8 cellular contexts compared by ENCODE assay signal in genomic region chr12:108884116-108885012, GRCh38. TPM values are rescaled to one million over a fixed set of nuclear protein-coding genes. Genes with fewer than 3 reads are reported as not detected.
DNase-seq lines count a peak whose midpoint lies in the region; ATAC-seq and TF ChIP-seq lines count a peak whose summit lies in the region.

No MANE protein-coding gene starts in this region.

- H3F3A ChIP-seq in DOHH2 (ENCODE audit: control insufficient read depth, insufficient read depth) = no peaks in the 10 kb centered on the region

- no peaks in the 10 kb centered on the region for H3K79me2 ChIP-seq in DOHH2 (ENCODE audit: control insufficient read depth, low read length)

- no peak overlapping the region for H3K4me2 ChIP-seq in DOHH2 (ENCODE audit: low read length)

- in situ Hi-C loops in T47D (cut with HindIII; ENCODE audit: low pct_unique_long_range_greater_than_20kb, low sequenced_read_pairs) = no loop called here

- no peaks in the 10 kb centered on the region for H4K20me1 ChIP-seq in DOHH2 (ENCODE audit: control insufficient read depth, insufficient read depth, low read depth, low read length)

- peak; percentile 66 to 79 for TF ChIP-seq RAD21 in liver (IDR thresholded peaks at IDR 0.05)

- H3K4me1 ChIP-seq in DOHH2 (ENCODE audit: control insufficient read depth, low read length) (no peaks in the 10 kb centered on the region), liver (ENCODE audit: control insufficient read depth in 4 of 4, insufficient read depth in 4 of 4, low read length in 3 of 4) (peaks cover 4 to 81% (median 55%) of the 10 kb centered on the region in 4 donors)

- 66% methylated on average over 16 of the region's 16 CpGs for WGBS in liver

- H3K4me3 ChIP-seq in DOHH2 (ENCODE audit: low read length) (no peak overlapping the region), WERI-Rb-1 (ENCODE audit: low read depth, low read length) (no peak overlapping the region), liver (ENCODE audit: low read depth in 1 of 3, low read length in 3 of 3) (no peak overlapping the region)

- TF ChIP-seq CTCF in DOHH2 (IDR thresholded peaks at IDR 0.05; ENCODE audit: low read depth, low read length, poor library complexity, severe bottlenecking) (peak; percentile 86), WERI-Rb-1 (IDR thresholded peaks at IDR 0.05; ENCODE audit: low read depth, low read length) (peak; percentile 76), liver (IDR thresholded peaks at IDR 0.05; ENCODE audit: low read depth, low read length, missing input control) (peak; percentile 51)

- H3K9me2 ChIP-seq in DOHH2 (replicated peaks; ENCODE audit: control insufficient read depth, low read length) = no peaks in the 10 kb centered on the region

- H3K27ac ChIP-seq in DOHH2 (ENCODE audit: low read depth, low read length) (no peak overlapping the region), WERI-Rb-1 (peak overlapping the region; percentile 95), liver (ENCODE audit: low read depth in 1 of 2, low read length in 2 of 2) (no peak overlapping the region)

- no peak overlapping the region for H3K9ac ChIP-seq in liver (ENCODE audit: low read depth in 1 of 2, low read length in 2 of 2)

- no peaks in the 10 kb centered on the region for H3K36me3 ChIP-seq in DOHH2 (ENCODE audit: control insufficient read depth, low read length)
- no peaks in the 10 kb centered on the region for H3K36me3 ChIP-seq in WERI-Rb-1
- H3K36me3 ChIP-seq in liver (ENCODE audit: control insufficient read depth in 4 of 4, insufficient read depth in 3 of 4, low read depth in 1 of 4, low read length in 3 of 4) = peaks cover 0 to 2% (median 0%) of the 10 kb centered on the region in 4 donors

- ATAC-seq in HG03159 (IDR thresholded peaks at IDR 0.05; ENCODE audit: unreplicated experiment) (no peak), HG03432 (IDR thresholded peaks at IDR 0.05; ENCODE audit: unreplicated experiment) (no peak)

- DNase-seq in M059J (ENCODE audit: low read depth) (peak; percentile 21), WERI-Rb-1 (peak; percentile 76), T47D (ENCODE audit: low read depth in 1 of 2, low spot score in 1 of 2) (peak; percentile 42 to 73)
- DNase-seq in stimulated activated CD8-positive, alpha-beta memory T cell treated with anti-CD3 and anti-CD28 coated beads, Interleukin-7, amount 100 ng/mL, for 1 hour (ENCODE audit: low read depth in 2 of 2) = peak; percentile 17 to 33

- H3K9me3 ChIP-seq in DOHH2 (ENCODE audit: control insufficient read depth, insufficient read depth, low read length) = no peaks in the 10 kb centered on the region
- no peaks in the 10 kb centered on the region for H3K9me3 ChIP-seq in WERI-Rb-1 (ENCODE audit: severe bottlenecking)
- H3K9me3 ChIP-seq in liver (ENCODE audit: control insufficient read depth in 4 of 4, low read length in 3 of 4) = no peaks in the 10 kb centered on the region

- H3K27me3 ChIP-seq in DOHH2 (ENCODE audit: control insufficient read depth, low read length) (0 out of 2 replicates have a peak, but pooled peaks cover 3% of the 10 kb centered on the region), WERI-Rb-1 (ENCODE audit: insufficient read depth, low read depth, severe bottlenecking) (no peaks in the 10 kb centered on the region), liver (ENCODE audit: control insufficient read depth in 4 of 4, insufficient read depth in 4 of 4, low read length in 3 of 4) (no peaks in the 10 kb centered on the region)

TF ChIP-seq in liver, 16 proteins besides CTCF, POLR2A, EP300 and RAD21:
- TF ChIP-seq RXRA (IDR thresholded peaks at IDR 0.05) (peak; percentile 43 to 78), FOXA2 (IDR thresholded peaks at IDR 0.05) (no peak)
TF ChIP-seq in liver: peak in this region for 1.

RNA-seq across cellular contexts. Expression of gene DAO, which starts 4.5 kb away (rescaled TPM):
- not detected in 2 replicates for total RNA-seq in M059J (2014; rRNA removed; shearing (Covaris generic))
- 10 to 100 TPM in 1 of 2 donors, under 1 TPM in 1; 0.84 to 28.3 TPM for total RNA-seq in liver
- 10 to 100 TPM; 17.6 to 51.4 TPM for polyA plus RNA-seq in liver

RNA-seq across cellular contexts. Expression of gene SSH1, which starts 27.0 kb away (rescaled TPM):
- 10.5 and 20.1 TPM in 2 replicates for total RNA-seq in M059J (2014; rRNA removed; shearing (Covaris generic))
- 1 to 10 TPM; 4.7 to 8.5 TPM for total RNA-seq in liver
- polyA plus RNA-seq in liver = 1 to 10 TPM; 4.5 to 5.6 TPM

Comparison
In these comparisons a context has a peak if more than half of its experiments do, and no peak if none do; other contexts are left out.
1. DNase-seq: peak in every context shown above with its lines; median percentile 76 in WERI-Rb-1; 58 in T47D; 25 in stimulated activated CD8-positive, alpha-beta memory T cell treated with anti-CD3 and anti-CD28 coated beads, Interleukin-7, amount 100 ng/mL, for 1 hour; 21 in M059J.